Comparison of ENCODE assay signal across 9 cellular contexts in the genomic region with DNA sequence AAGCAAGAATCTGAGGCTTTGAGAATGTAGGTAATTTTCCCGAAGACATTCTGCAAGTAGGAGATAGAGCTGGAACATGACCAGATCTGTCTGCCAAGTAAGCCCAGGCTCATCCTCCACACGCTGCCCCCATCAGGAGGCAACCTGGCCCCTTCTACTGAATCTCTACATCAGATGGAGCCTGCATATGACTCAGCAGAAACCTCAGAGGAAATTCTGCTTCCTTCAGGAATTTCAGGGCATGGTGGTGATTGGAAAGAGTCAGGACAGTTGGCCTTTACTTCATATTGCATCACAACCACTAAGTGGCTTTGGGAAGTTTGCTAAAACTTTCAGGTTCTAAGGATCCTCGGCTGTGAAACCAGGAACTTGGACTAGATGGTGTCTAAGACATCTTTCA.
DNase-seq lines count a peak whose midpoint lies in the region; ATAC-seq and TF ChIP-seq lines count a peak whose summit lies in the region.
"Had no signal": no experiment of that assay in that cellular context is flagged by ENCODE, and none has a peak within 500 bp of the region (broad histone marks: within the 10 kb centered on the region; RNA-seq: fewer than 3 reads in every experiment).

No MANE protein-coding gene starts in this region.

- WGBS in gastroesophageal sphincter (ENCODE audit: low coverage in 1 of 2), 2 donors: 55 to 75% methylated on average over 2 to 3 of the region's 3 CpGs

- no peak for ATAC-seq in gastroesophageal sphincter

- DNase-seq in HK-2 (ENCODE audit: unreplicated experiment) (peak; percentile 6), adipocyte (ENCODE audit: low read depth) (peak; percentile 83), kidney epithelial cell (ENCODE audit: low read depth) (peak; percentile 23), H7 (no peak), dorsolateral prefrontal cortex (no peak)
- DNase-seq in effector CD4-positive, alpha-beta T cell: no peak
- DNase-seq: sigmoid colon had no signal

- no peak for TF ChIP-seq EP300 in gastroesophageal sphincter (IDR thresholded peaks at IDR 0.05)

- TF ChIP-seq CTCF in kidney epithelial cell (IDR thresholded peaks at IDR 0.05; ENCODE audit: insufficient read depth, low read length, poor library complexity, severe bottlenecking): no peak
- no peak for TF ChIP-seq CTCF in dorsolateral prefrontal cortex (IDR thresholded peaks at IDR 0.05 in 54 of 56, conservative IDR thresholded peaks at IDR 0.05 in 2 of 56; ENCODE audit: low read depth in 1 of 56, partially characterized antibody in 56 of 56)
- TF ChIP-seq CTCF in gastroesophageal sphincter (IDR thresholded peaks at IDR 0.05): no peak

- H3K4me3 ChIP-seq in ACC112 (ENCODE audit: low read depth, low read length): peak overlapping the region; percentile 39; the same call in 1 of the 2 replicates
- peak overlapping the region; percentile 41 for H3K4me3 ChIP-seq in adipocyte (ENCODE audit: low read length)
- no peak overlapping the region for H3K4me3 ChIP-seq in kidney epithelial cell (ENCODE audit: low read depth, low read length)
- H3K4me3 ChIP-seq in H7 (ENCODE audit: insufficient read depth, low read depth, low read length): no peak overlapping the region
- no peak overlapping the region for H3K4me3 ChIP-seq in dorsolateral prefrontal cortex
- H3K4me3 ChIP-seq in gastroesophageal sphincter: no peak overlapping the region
- H3K4me3 ChIP-seq: sigmoid colon had no signal

- H3K27ac ChIP-seq in ACC112 (ENCODE audit: low read depth, low read length) (peak overlapping the region; percentile 96), dorsolateral prefrontal cortex (peak overlapping the region in 12 of 59 donors; percentile 6 to 69 (median 51)), gastroesophageal sphincter (no peak overlapping the region)

- intact Hi-C loops in dorsolateral prefrontal cortex (cut with DNase I): loop anchor here in 1 of 2 donors (10.0 kb wide), 1 partner anchor 142 kb away; no protein-coding TSS in a partner anchor

- peak overlapping the region; percentile 52 for H3K9ac ChIP-seq in adipocyte (ENCODE audit: low read length)

- no peaks in the 10 kb centered on the region for H3K79me2 ChIP-seq in ACC112 (ENCODE audit: control insufficient read depth, insufficient read depth, low read length, unreplicated experiment)

- H2AFZ ChIP-seq in ACC112 (ENCODE audit: low read length, unreplicated experiment): no peak overlapping the region

- no peaks in the 10 kb centered on the region for H3K27me3 ChIP-seq in ACC112 (ENCODE audit: insufficient read depth, low read length)
- no peaks in the 10 kb centered on the region for H3K27me3 ChIP-seq in adipocyte (replicated peaks; ENCODE audit: control insufficient read depth, insufficient read depth, low read length)
- H3K27me3 ChIP-seq in kidney epithelial cell (ENCODE audit: control insufficient read depth, insufficient read depth, low read length): no peaks in the 10 kb centered on the region
- H3K27me3 ChIP-seq in H7 (ENCODE audit: control insufficient read depth, insufficient read depth, low read length): no peaks in the 10 kb centered on the region
- H3K27me3 ChIP-seq in dorsolateral prefrontal cortex: peaks cover 0 to 8% (median 0%) of the 10 kb centered on the region in 45 donors
- no peaks in the 10 kb centered on the region for H3K27me3 ChIP-seq in gastroesophageal sphincter
- H3K27me3 ChIP-seq: sigmoid colon had no signal

- peaks cover 3% of the 10 kb centered on the region for H3K9me3 ChIP-seq in adipocyte (ENCODE audit: control insufficient read depth, low read length)
- H3K9me3 ChIP-seq in gastroesophageal sphincter: peaks cover 0 to 7% (median 0%) of the 10 kb centered on the region in 3 donors
- H3K9me3 ChIP-seq: sigmoid colon had no signal

- no peak for TF ChIP-seq POLR2A in gastroesophageal sphincter (IDR thresholded peaks at IDR 0.05)

- H3K4me1 ChIP-seq in ACC112 (ENCODE audit: control insufficient read depth, insufficient read depth, low read length, unreplicated experiment): peaks cover 32% of the 10 kb centered on the region
- peaks cover 32% of the 10 kb centered on the region for H3K4me1 ChIP-seq in adipocyte (ENCODE audit: control insufficient read depth, insufficient read depth, low read length)
- no peaks in the 10 kb centered on the region for H3K4me1 ChIP-seq in gastroesophageal sphincter

- H3K36me3 ChIP-seq in ACC112 (ENCODE audit: insufficient read depth, low read length) (no peaks in the 10 kb centered on the region), adipocyte (ENCODE audit: control insufficient read depth, insufficient read depth, low read length, severe bottlenecking) (no peaks in the 10 kb centered on the region), kidney epithelial cell (ENCODE audit: control insufficient read depth, insufficient read depth, low read length) (no peaks in the 10 kb centered on the region), H7 (replicated peaks; ENCODE audit: control insufficient read depth, insufficient read depth, low read length) (no peaks in the 10 kb centered on the region), gastroesophageal sphincter (no peaks in the 10 kb centered on the region)
- H3K36me3 ChIP-seq: sigmoid colon had no signal

Comparison
In these comparisons a context has a peak if more than half of its experiments do, and no peak if none do; other contexts are left out.
1. H3K4me3 ChIP-seq: peak in ACC112 (single experiment) and adipocyte (single experiment); none in kidney epithelial cell (single experiment), H7 (single experiment), dorsolateral prefrontal cortex (0 of 59) and gastroesophageal sphincter (0 of 2).
2. DNase-seq: peak in HK-2 (single experiment), adipocyte (single experiment) and kidney epithelial cell (single experiment); none in effector CD4-positive, alpha-beta T cell (single experiment), H7 (single experiment) and dorsolateral prefrontal cortex (0 of 10).